8 cellular contexts compared by ENCODE assay signal in the genomic region with DNA sequence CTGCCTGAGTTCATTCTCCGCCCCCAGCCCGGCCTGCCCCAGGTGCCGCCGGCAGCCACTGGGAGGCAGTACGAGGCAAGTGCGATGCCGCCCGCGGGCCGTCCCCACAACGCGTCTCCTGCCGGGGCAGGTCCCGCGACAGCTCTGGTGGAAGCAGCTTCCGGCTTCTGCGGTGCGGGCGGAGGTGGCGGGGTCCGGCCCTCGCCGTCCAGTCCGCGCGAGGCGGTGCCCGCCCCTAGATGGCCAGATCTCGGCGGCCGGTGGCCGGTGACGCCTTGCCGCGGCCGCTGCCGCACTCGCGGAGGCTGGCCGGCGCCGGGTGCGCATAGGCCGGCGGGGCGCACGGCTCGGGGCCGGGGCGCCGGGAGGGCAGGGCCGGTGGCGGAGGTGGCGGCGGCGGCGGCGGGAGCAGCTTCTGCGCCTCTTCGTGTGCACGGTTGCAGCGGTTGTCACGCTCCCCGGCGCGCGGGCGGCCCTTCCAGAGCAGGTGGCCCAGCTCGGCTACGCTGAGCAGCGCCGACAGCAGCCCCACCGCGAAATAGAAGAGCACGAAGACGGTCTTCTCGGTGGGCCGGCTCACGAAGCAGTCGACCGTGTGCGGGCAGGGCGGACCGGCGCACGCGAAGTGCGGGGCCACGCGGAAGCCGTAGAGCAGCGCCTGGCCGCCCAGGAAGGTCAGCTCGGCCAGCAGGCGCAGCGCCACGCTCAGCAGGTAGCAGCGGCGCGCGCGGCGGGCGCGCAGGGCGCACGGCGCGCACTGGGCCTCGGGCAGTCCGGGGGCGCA. TPM values are rescaled to one million over a fixed set of nuclear protein-coding genes. Genes with fewer than 3 reads are reported as not detected.
DNase-seq lines count a peak whose midpoint lies in the region; ATAC-seq and TF ChIP-seq lines count a peak whose summit lies in the region.

No MANE protein-coding gene starts in this region.

- peak overlapping the region; percentile 72 for H3K4me3 Mint-ChIP-seq in activated CD8-positive, alpha-beta T cell treated with anti-CD3 and anti-CD28 coated beads, Interleukin-2, amount 10 ng/mL, durations not matched to agents 7 days and 5 days
- H3K4me3 Mint-ChIP-seq in endothelial cell (ENCODE audit: unreplicated experiment) (peak overlapping the region; percentile 59), naive B cell (peak overlapping the region; percentile 47 to 88 (median 76))

- ATAC-seq in HG03097 (IDR thresholded peaks at IDR 0.05; ENCODE audit: low FRiP score, unreplicated experiment) (peak; percentile 71), naive B cell (ENCODE audit: low read depth in 2 of 2) (peak; percentile 89)
- peak; percentile 93 for ATAC-seq in activated CD8-positive, alpha-beta T cell treated with anti-CD3 and anti-CD28 coated beads, Interleukin-2, amount 10 ng/mL, durations not matched to agents 7 days and 5 days

- DNase-seq in NCI-H524 (lab: John Stamatoyannopoulos, UW) (peak; percentile 37 to 64), NCI-H524 treated with DMSO at 0.1 percent for 48 hours (lab: John Stamatoyannopoulos, UW) (no peak), NCI-H510A treated with DMSO at 0.1 percent for 48 hours (lab: John Stamatoyannopoulos, UW) (peak; percentile 54), endothelial cell (ENCODE audit: low spot score) (peak; percentile 88), naive B cell (peak; percentile 78)
- DNase-seq in activated CD8-positive, alpha-beta T cell treated with anti-CD3 and anti-CD28 coated beads, Interleukin-2, amount 10 ng/mL, durations not matched to agents 7 days and 5 days: peak; percentile 93
- DNase-seq in stimulated activated naive CD4-positive, alpha-beta T cell treated with Interleukin-2 at 50 U/mL for 16 hours (lab: John Stamatoyannopoulos, UW): peak; percentile 77

- CTCF ChIA-PET in activated CD8-positive, alpha-beta T cell treated with anti-CD3 and anti-CD28 coated beads, Interleukin-2, amount 10 ng/mL, durations not matched to agents 7 days and 5 days (lab: Charles Lee): interaction anchor here (0.5 to 14.0 kb wide), 37 partner anchors 9 to 1615 kb away, joined by 3 to 187 read pairs (median 4); a partner anchor contains a TSS

- H3K36me3 Mint-ChIP-seq in activated CD8-positive, alpha-beta T cell treated with anti-CD3 and anti-CD28 coated beads, Interleukin-2, amount 10 ng/mL, durations not matched to agents 7 days and 5 days (ENCODE audit: low read depth): peaks cover 2% of the 10 kb centered on the region
- H3K36me3 Mint-ChIP-seq in endothelial cell (ENCODE audit: low read depth, unreplicated experiment) (no peaks in the 10 kb centered on the region), naive B cell (no peaks in the 10 kb centered on the region)

- peaks cover 43% of the 10 kb centered on the region for H3K4me1 Mint-ChIP-seq in activated CD8-positive, alpha-beta T cell treated with anti-CD3 and anti-CD28 coated beads, Interleukin-2, amount 10 ng/mL, durations not matched to agents 7 days and 5 days (ENCODE audit: low read depth)
- peaks cover 7% of the 10 kb centered on the region for H3K4me1 Mint-ChIP-seq in endothelial cell (ENCODE audit: unreplicated experiment)
- H3K4me1 Mint-ChIP-seq in naive B cell: peaks cover 12 to 25% (median 17%) of the 10 kb centered on the region in 3 donors

- peak; percentile 42 for TF ChIP-seq CTCF in endothelial cell (IDR thresholded peaks at IDR 0.05; ENCODE audit: unreplicated experiment)

- H3K27me3 Mint-ChIP-seq in activated CD8-positive, alpha-beta T cell treated with anti-CD3 and anti-CD28 coated beads, Interleukin-2, amount 10 ng/mL, durations not matched to agents 7 days and 5 days (ENCODE audit: low read depth): peaks cover 13% of the 10 kb centered on the region
- peaks cover 13% of the 10 kb centered on the region for H3K27me3 Mint-ChIP-seq in endothelial cell (ENCODE audit: unreplicated experiment)
- H3K27me3 Mint-ChIP-seq in naive B cell: peaks cover 5 to 32% (median 32%) of the 10 kb centered on the region in 3 donors

- H3K9me3 Mint-ChIP-seq in activated CD8-positive, alpha-beta T cell treated with anti-CD3 and anti-CD28 coated beads, Interleukin-2, amount 10 ng/mL, durations not matched to agents 7 days and 5 days (ENCODE audit: insufficient read depth): no peaks in the 10 kb centered on the region
- no peaks in the 10 kb centered on the region for H3K9me3 Mint-ChIP-seq in endothelial cell (ENCODE audit: unreplicated experiment)
- H3K9me3 Mint-ChIP-seq in naive B cell: no peaks in the 10 kb centered on the region

- POLR2A ChIA-PET in activated CD8-positive, alpha-beta T cell treated with anti-CD3 and anti-CD28 coated beads, Interleukin-2, amount 10 ng/mL, durations not matched to agents 7 days and 5 days (lab: Charles Lee): interaction anchor here (0.6 to 2.2 kb wide), 9 partner anchors 10 to 185 kb away, joined by 3 to 12 read pairs (median 4); no protein-coding TSS in a partner anchor

- H3K27ac Mint-ChIP-seq in activated CD8-positive, alpha-beta T cell treated with anti-CD3 and anti-CD28 coated beads, Interleukin-2, amount 10 ng/mL, durations not matched to agents 7 days and 5 days: peak overlapping the region; percentile 70
- no peak overlapping the region for H3K27ac Mint-ChIP-seq in endothelial cell (ENCODE audit: unreplicated experiment)
- H3K27ac Mint-ChIP-seq in naive B cell: peak overlapping the region in 2 of 6 donors; percentile 60 to 86

RNA-seq across cellular contexts. Expression of a gene that starts 1.6 kb away (rescaled TPM):
- under 1 TPM in 1 of 2 experiments, not detected in 1; 0.29 TPM for total RNA-seq in activated CD8-positive, alpha-beta T cell treated with anti-CD3 and anti-CD28 coated beads, Interleukin-2, amount 10 ng/mL, durations not matched to agents 7 days and 5 days
- 1.1 TPM for total RNA-seq in endothelial cell (ENCODE audit: unreplicated experiment)
- under 1 TPM in 2 of 6 donors, not detected in 4; 0.44 to 0.98 TPM for polyA plus RNA-seq in naive B cell (ENCODE audit: low read depth in 6 of 6)

RNA-seq across cellular contexts. Expression of a gene that starts 53.9 kb away (rescaled TPM):
- total RNA-seq in activated CD8-positive, alpha-beta T cell treated with anti-CD3 and anti-CD28 coated beads, Interleukin-2, amount 10 ng/mL, durations not matched to agents 7 days and 5 days: 10 to 100 TPM; 61.1 to 63.2 TPM
- 42.8 TPM for total RNA-seq in endothelial cell (ENCODE audit: unreplicated experiment)
- 10 to 100 TPM in 2 of 6 donors, 1 to 10 TPM in 4; 3.1 to 12.6 (median 7.8) TPM for polyA plus RNA-seq in naive B cell (ENCODE audit: low read depth in 6 of 6)

RNA-seq across cellular contexts. Expression of a gene that starts 54.8 kb away (rescaled TPM):
- 100 to 1,000 TPM; 517 to 567 TPM for total RNA-seq in activated CD8-positive, alpha-beta T cell treated with anti-CD3 and anti-CD28 coated beads, Interleukin-2, amount 10 ng/mL, durations not matched to agents 7 days and 5 days
- total RNA-seq in endothelial cell (ENCODE audit: unreplicated experiment): 28.3 TPM
- 1 to 10 TPM in 1 of 6 donors, under 1 TPM in 4, not detected in 1; 0.49 to 1.7 (median 0.79) TPM for polyA plus RNA-seq in naive B cell (ENCODE audit: low read depth in 6 of 6)

Comparison
In these comparisons a context has a peak if more than half of its experiments do, and no peak if none do; other contexts are left out.
1. RNA of a gene that starts 54.8 kb away (total RNA-seq): 517 to 567 TPM in activated CD8-positive, alpha-beta T cell treated with anti-CD3 and anti-CD28 coated beads, Interleukin-2, amount 10 ng/mL, durations not matched to agents 7 days and 5 days; 28.3 TPM in endothelial cell (single experiment); every median in the first group is over 10 times any median in the second.
2. Peak in every context shown above with its lines, with median percentiles within 50 percentile points of each other: ATAC-seq and H3K4me3 Mint-ChIP-seq.